17 cellular contexts compared by ENCODE assay signal in the genomic region with DNA sequence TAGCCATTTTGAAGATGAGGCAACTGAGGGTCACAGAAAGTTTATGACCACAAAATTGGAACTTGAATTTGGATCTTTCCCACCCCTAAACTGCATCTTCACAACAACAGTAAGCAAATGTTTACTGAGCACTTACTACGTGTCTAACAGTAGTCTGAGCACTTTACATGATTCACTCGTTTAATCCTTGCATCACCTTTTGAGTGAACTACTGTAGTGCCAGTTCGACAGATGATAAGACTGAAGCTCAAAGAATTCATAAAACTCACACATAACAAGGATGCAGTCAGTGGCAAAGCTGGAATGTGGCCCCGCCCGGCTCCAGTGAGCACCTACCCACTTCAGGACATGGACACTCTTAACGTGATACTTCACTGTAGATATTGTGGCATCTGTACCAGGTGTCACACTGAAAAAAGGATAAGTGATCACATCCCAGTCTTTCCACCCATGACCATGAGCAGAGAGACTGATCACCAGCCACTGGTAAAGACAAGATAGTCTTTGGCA. TPM values are rescaled to one million over a fixed set of nuclear protein-coding genes. Genes with fewer than 3 reads are reported as not detected.
DNase-seq lines count a peak whose midpoint lies in the region; ATAC-seq and TF ChIP-seq lines count a peak whose summit lies in the region.
"Had no signal": no experiment of that assay in that cellular context is flagged by ENCODE, and none has a peak within 500 bp of the region (broad histone marks: within the 10 kb centered on the region; RNA-seq: fewer than 3 reads in every experiment).

No MANE protein-coding gene starts in this region.

- no peaks in the 10 kb centered on the region for H3K9me3 ChIP-seq in lower lobe of right lung
- H3K9me3 ChIP-seq: A549 had no signal

- H3K27me3 Mint-ChIP-seq in natural killer cell treated with Interleukin-12 subunit alpha and Interleukin-12 subunit beta and Interleukin-15 and Interleukin-18, amount 100 ng/mL, for 72 hours: peaks cover 21 to 26% of the 10 kb centered on the region in 2 donors

- H3K27ac Mint-ChIP-seq in natural killer cell treated with Interleukin-12 subunit alpha and Interleukin-12 subunit beta and Interleukin-15 and Interleukin-18, amount 100 ng/mL, for 72 hours: no peak overlapping the region
- H3K27ac Mint-ChIP-seq: B cell; CD8-positive, alpha-beta T cell had no signal

- DNase-seq in NCI-H510A treated with DMSO at 0.1 percent for 48 hours (lab: John Stamatoyannopoulos, UW): peak; percentile 4
- DNase-seq in NCI-H510A (lab: John Stamatoyannopoulos, UW): no peak
- no peak for DNase-seq in lower lobe of right lung
- DNase-seq in NCI-H526 treated with DMSO at 0.1 percent for 48 hours (lab: John Stamatoyannopoulos, UW): no peak
- DNase-seq in natural killer cell treated with Interleukin-12 subunit alpha and Interleukin-12 subunit beta and Interleukin-15 and Interleukin-18, amount 100 ng/mL, for 72 hours (ENCODE audit: low spot score): no peak
- DNase-seq: Calu3; CD8-positive, alpha-beta T cell; DMS79 treated with DMSO at 0.1 percent for 48 hours; GF-D8; GOT3; H7 had no signal

- H3K4me3 ChIP-seq in lower lobe of right lung: no peak overlapping the region
- H3K4me3 ChIP-seq: A549; BLaER1 treated with 17β-estradiol and CSF1 and Interleukin-3, amounts not matched to agents 10 nM and 100 nM had no signal

- no peak for TF ChIP-seq CTCF in lower lobe of right lung (IDR thresholded peaks at IDR 0.05)

- H3K4me1 ChIP-seq in lower lobe of right lung: no peaks in the 10 kb centered on the region
- H3K4me1 ChIP-seq: A549; BLaER1 treated with 17β-estradiol and CSF1 and Interleukin-3, amounts not matched to agents 10 nM and 100 nM had no signal

- H3K36me3 Mint-ChIP-seq in natural killer cell treated with Interleukin-12 subunit alpha and Interleukin-12 subunit beta and Interleukin-15 and Interleukin-18, amount 100 ng/mL, for 72 hours: no peaks in the 10 kb centered on the region
- H3K36me3 Mint-ChIP-seq: CD8-positive, alpha-beta T cell had no signal

- H3K4me1 Mint-ChIP-seq in natural killer cell treated with Interleukin-12 subunit alpha and Interleukin-12 subunit beta and Interleukin-15 and Interleukin-18, amount 100 ng/mL, for 72 hours (ENCODE audit: low read depth in 2 of 2): no peaks in the 10 kb centered on the region

- H3K36me3 ChIP-seq in lower lobe of right lung: no peaks in the 10 kb centered on the region
- H3K36me3 ChIP-seq: BLaER1 treated with 17β-estradiol and CSF1 and Interleukin-3, amounts not matched to agents 10 nM and 100 nM had no signal

- H3K4me3 Mint-ChIP-seq in natural killer cell treated with Interleukin-12 subunit alpha and Interleukin-12 subunit beta and Interleukin-15 and Interleukin-18, amount 100 ng/mL, for 72 hours: no peak overlapping the region
- H3K4me3 Mint-ChIP-seq: B cell; CD8-positive, alpha-beta T cell had no signal

- ATAC-seq in esophagus mucosa: peak; percentile 72
- ATAC-seq in lower lobe of right lung: peak; percentile 32 to 55
- no peak for ATAC-seq in HG02759 (IDR thresholded peaks at IDR 0.05; ENCODE audit: unreplicated experiment)
- ATAC-seq in natural killer cell treated with Interleukin-12 subunit alpha and Interleukin-12 subunit beta and Interleukin-15 and Interleukin-18, amount 100 ng/mL, for 72 hours: no peak
- ATAC-seq: A549; CD8-positive, alpha-beta T cell had no signal

- no peaks in the 10 kb centered on the region for H3K27me3 ChIP-seq in lower lobe of right lung (ENCODE audit: low read depth)
- H3K27me3 ChIP-seq: BLaER1 treated with 17β-estradiol and CSF1 and Interleukin-3, amounts not matched to agents 10 nM and 100 nM had no signal

- no peak overlapping the region for H3K27ac ChIP-seq in lower lobe of right lung
- H3K27ac ChIP-seq: 22Rv1; A549; BLaER1 treated with 17β-estradiol and CSF1 and Interleukin-3, amounts not matched to agents 10 nM and 100 nM had no signal

- no peaks in the 10 kb centered on the region for H3K9me3 Mint-ChIP-seq in natural killer cell treated with Interleukin-12 subunit alpha and Interleukin-12 subunit beta and Interleukin-15 and Interleukin-18, amount 100 ng/mL, for 72 hours

- intact Hi-C loops in lower lobe of right lung (cut with DNase I): no loop called here

RNA-seq across cellular contexts. Expression of a gene that starts 36.0 kb away (rescaled TPM):
- total RNA-seq in esophagus mucosa: 10.8 TPM
- total RNA-seq in lower lobe of right lung: 29.4 TPM
- 1 to 10 TPM in 1 of 2 donors, under 1 TPM in 1; 0.21 to 1.4 TPM for total RNA-seq in natural killer cell treated with Interleukin-12 subunit alpha and Interleukin-12 subunit beta and Interleukin-15 and Interleukin-18, amount 100 ng/mL, for 72 hours
- total RNA-seq: B cell had no signal

Comparison
In these comparisons a context has a peak if more than half of its experiments do, and no peak if none do; other contexts are left out.
1. ATAC-seq: peak in esophagus mucosa (single experiment) and lower lobe of right lung (2 of 2); none in HG02759 (single experiment) and natural killer cell treated with Interleukin-12 subunit alpha and Interleukin-12 subunit beta and Interleukin-15 and Interleukin-18, amount 100 ng/mL, for 72 hours (0 of 2).